Comparison of ENCODE assay signal across 31 cellular contexts in genomic region chr17:6674586-6674985, GRCh38. TPM values are rescaled to one million over a fixed set of nuclear protein-coding genes. Genes with fewer than 3 reads are reported as not detected.
DNase-seq lines count a peak whose midpoint lies in the region; ATAC-seq, FAIRE-seq and TF ChIP-seq lines count a peak whose summit lies in the region.
"Had no signal": no experiment of that assay in that cellular context is flagged by ENCODE, and none has a peak within 500 bp of the region (broad histone marks: within the 10 kb centered on the region; RNA-seq: fewer than 3 reads in every experiment).

No MANE protein-coding gene starts in this region.

- ATAC-seq in GM21390 (IDR thresholded peaks at IDR 0.05; ENCODE audit: unreplicated experiment): no peak
- ATAC-seq: GM12878 had no signal

- no peak overlapping the region for H3K4ac ChIP-seq in H1 (replicated peaks; ENCODE audit: insufficient read length, low read depth, low read length)

- H3K18ac ChIP-seq in H1 (ENCODE audit: extremely low read depth, low read length): no peak overlapping the region

- no peak overlapping the region for H3K23ac ChIP-seq in H1 (ENCODE audit: insufficient read length)

- no peaks in the 10 kb centered on the region; a peak in 1 of 7 replicates for H3K4me1 ChIP-seq in H1 (replicated peaks in 1 of 4; ENCODE audit: control insufficient read depth in 3 of 4, insufficient read depth in 4 of 4, low read length in 3 of 4)
- H3K4me1 ChIP-seq: BE2C had no signal

- no peaks in the 10 kb centered on the region for H3K23me2 ChIP-seq in H1 (ENCODE audit: low read depth, low read length)

- H3K9me3 ChIP-seq in H1 (ENCODE audit: insufficient read depth in 2 of 2, low read depth in 1 of 2, low read length in 1 of 2): no peaks in the 10 kb centered on the region
- H3K9me3 ChIP-seq: BE2C, BLaER1 had no signal

- H2AK5ac ChIP-seq in H1 (ENCODE audit: low read depth, low read length): no peak overlapping the region

- WGBS in H1 (ENCODE audit: extremely low coverage in 1 of 2, insufficient coverage in 1 of 2, insufficient read length in 1 of 2, insufficient replicate concordance in 2 of 2, low coverage in 1 of 2, low lambda C conversion rate in 2 of 2, missing lambda C conversion rate in 1 of 2), 2 experiments: 91% methylated on average over 13 of the region's 13 CpGs; no CpG with 5 or more reads in 1 of the 2 experiments

- H3K4me2 ChIP-seq in H1 (ENCODE audit: insufficient read depth in 1 of 2, low read depth in 2 of 2, low read length in 2 of 2): no peak overlapping the region

- no peak overlapping the region for H2BK120ac ChIP-seq in H1 (replicated peaks; ENCODE audit: low read depth, low read length)

- FAIRE-seq in H1 (lab: Jason Lieb, UNC): no peak
- FAIRE-seq: A204.1, GM12878, GM12892, GM18507, GM19239 had no signal

- H4K8ac ChIP-seq in H1 (ENCODE audit: extremely low read depth, insufficient read depth, low read length): peak overlapping the region; percentile 17; the same call in 1 of the 2 replicates

- peak; percentile 75 for DNase-seq in chondrocyte (ENCODE audit: low spot score)
- no peak for DNase-seq in H1 (ENCODE audit: low read depth in 1 of 2, low spot score in 2 of 2)
- DNase-seq in posterior vena cava (ENCODE audit: low spot score): peak; percentile 51
- DNase-seq in NAMALWA (ENCODE audit: low spot score): no peak
- DNase-seq: 8988T; ACHN; BE2C; C1 segment of cervical spinal cord; CD4-positive, alpha-beta memory T cell; CD4-positive, CD25-positive, alpha-beta regulatory T cell; CD8-positive, alpha-beta memory T cell; COR-L47; DMS 273 treated with DMSO at 0.1 percent for 48 hours; DMS153; DMS53; DMS79; DND-41; EL; GDM1 had no signal

- H2BK12ac ChIP-seq in H1 (ENCODE audit: low read depth, low read length): no peak overlapping the region

- CTCF ChIA-PET in H1 (lab: Charles Lee; ENCODE audit: partially characterized antibody): interaction anchor here (1.1 to 1.3 kb wide), 3 partner anchors 27 to 169 kb away, joined by 3 to 4 read pairs (median 4); no protein-coding TSS in a partner anchor

- no peaks in the 10 kb centered on the region for H4K20me1 ChIP-seq in H1 (replicated peaks in 1 of 2; ENCODE audit: control insufficient read depth in 1 of 2, insufficient read depth in 2 of 2, low read length in 2 of 2)

- no peaks in the 10 kb centered on the region for H3K79me2 ChIP-seq in H1 (ENCODE audit: control insufficient read depth in 1 of 2, insufficient read depth in 2 of 2, low read length in 2 of 2)

- H2BK20ac ChIP-seq in H1 (ENCODE audit: low read length): no peak overlapping the region

- no peak overlapping the region for H3K4me3 ChIP-seq in H1 (ENCODE audit: extremely low read depth in 1 of 4, insufficient read depth in 2 of 4, low read depth in 3 of 4, low read length in 4 of 4)
- H3K4me3 ChIP-seq: BLaER1, GM12878 had no signal

- no peak overlapping the region for H4K91ac ChIP-seq in H1 (replicated peaks; ENCODE audit: insufficient read length, low read length)

- H3K36me3 ChIP-seq in H1 (ENCODE audit: control insufficient read depth in 2 of 4, insufficient read depth in 4 of 4, low read length in 3 of 4): no peaks in the 10 kb centered on the region
- H3K36me3 ChIP-seq: BE2C, BLaER1 had no signal

- intact Hi-C loops in posterior vena cava (cut with DNase I): no loop called here

- no peak overlapping the region for H3K27ac ChIP-seq in H1 (ENCODE audit: low read depth, low read length)
- H3K27ac ChIP-seq: BLaER1 had no signal

- H3K79me1 ChIP-seq in H1 (ENCODE audit: low read depth, low read length): no peaks in the 10 kb centered on the region

- no peak overlapping the region for H2BK5ac ChIP-seq in H1 (ENCODE audit: low read depth, low read length)

- H3K27me3 ChIP-seq in H1 (replicated peaks in 1 of 4; ENCODE audit: control insufficient read depth in 3 of 4, extremely low read depth in 1 of 4, insufficient read depth in 3 of 4, low read length in 3 of 4): no peaks in the 10 kb centered on the region
- H3K27me3 ChIP-seq: BE2C had no signal

- no peak overlapping the region for H2BK15ac ChIP-seq in H1 (ENCODE audit: low read length)

- H4K5ac ChIP-seq in H1 (ENCODE audit: insufficient read length, low read depth, low read length): no peak overlapping the region

- no peaks in the 10 kb centered on the region for H3K9me3 Mint-ChIP-seq in chondrocyte (ENCODE audit: low read depth)
- H3K9me3 Mint-ChIP-seq: CD14-positive monocyte; CD4-positive, alpha-beta memory T cell; CD4-positive, CD25-positive, alpha-beta regulatory T cell; CD8-positive, alpha-beta memory T cell had no signal

- TF ChIP-seq EP300 in H1 (IDR thresholded peaks at IDR 0.05; ENCODE audit: borderline replicate concordance in 1 of 2, low read depth in 2 of 2, low read length in 2 of 2): no peak

- no peaks in the 10 kb centered on the region for H3K36me3 Mint-ChIP-seq in chondrocyte (ENCODE audit: low read depth)
- H3K36me3 Mint-ChIP-seq: CD14-positive monocyte; CD4-positive, alpha-beta memory T cell; CD4-positive, CD25-positive, alpha-beta regulatory T cell; CD8-positive, alpha-beta memory T cell had no signal

- no peak overlapping the region for H3K4me3 Mint-ChIP-seq in chondrocyte (ENCODE audit: unreplicated experiment)
- H3K4me3 Mint-ChIP-seq: CD14-positive monocyte; CD4-positive, CD25-positive, alpha-beta regulatory T cell; CD8-positive, alpha-beta memory T cell had no signal

- TF ChIP-seq POLR2A in H1 (IDR thresholded peaks at IDR 0.05; ENCODE audit: control extremely low read depth in 1 of 2, low read depth in 2 of 2, low read length in 2 of 2): no peak

- H3K9ac ChIP-seq in H1 (replicated peaks in 1 of 4; ENCODE audit: extremely low read depth in 1 of 4, low read depth in 3 of 4, low read length in 3 of 4): no peak overlapping the region
- H3K9ac ChIP-seq: BLaER1 had no signal

- no peak overlapping the region for H2AFZ ChIP-seq in H1 (ENCODE audit: low read length)

- no peak overlapping the region for H3K56ac ChIP-seq in H1 (replicated peaks; ENCODE audit: insufficient read length, low read depth, low read length)

- H3K4me1 Mint-ChIP-seq in chondrocyte (ENCODE audit: low read depth): peaks cover 2% of the 10 kb centered on the region

- POLR2A ChIA-PET in H1 (lab: Charles Lee; ENCODE audit: partially characterized antibody): no interaction called here

- H3K27ac Mint-ChIP-seq in chondrocyte (ENCODE audit: unreplicated experiment): no peak overlapping the region
- H3K27ac Mint-ChIP-seq: CD4-positive, alpha-beta memory T cell; CD4-positive, CD25-positive, alpha-beta regulatory T cell had no signal

- no peak overlapping the region for H3K14ac ChIP-seq in H1 (ENCODE audit: insufficient read length)

- TF ChIP-seq CTCF in chondrocyte (IDR thresholded peaks at IDR 0.05) (no peak), H1 (IDR thresholded peaks at IDR 0.05; ENCODE audit: control extremely low read depth in 1 of 3, insufficient read depth in 1 of 3, low read depth in 1 of 3, low read length in 3 of 3) (no peak)

- peaks cover 12% of the 10 kb centered on the region for H3K27me3 Mint-ChIP-seq in chondrocyte (ENCODE audit: low read depth)

- no peak for TF ChIP-seq RAD21 in H1 (IDR thresholded peaks at IDR 0.05 in 1 of 2, conservative IDR thresholded peaks at IDR 0.05 in 1 of 2; ENCODE audit: low read depth in 2 of 2, low read length in 2 of 2)

RNA-seq across cellular contexts. Expression of gene C17orf100, which starts 23.0 kb away (rescaled TPM):
- total RNA-seq in chondrocyte (2.0 to 3.0 TPM (median 2.9 TPM) in 3 replicates), posterior vena cava (1 to 10 TPM in 1 of 2 donors, under 1 TPM in 1; 0.81 to 1.2 TPM)
- total RNA-seq in H1 (2021; fragmentation: NEBNext Ultra II Directional; extraction: Animal tissue kit (Norgen Biotek cat#: 25700)): 1.6 and 2.8 TPM in 2 replicates
- 2.1 and 2.6 TPM in 2 replicates for polyA plus RNA-seq in H1 (2011; rRNA removed)
- 2.2 TPM for polyA plus RNA-seq in H1 (2011; cell fraction: cytosol; rRNA removed)
- 3.1 TPM for polyA plus RNA-seq in H1 (2011; cell fraction: nucleus; rRNA removed)
- 1.9 to 2.9 TPM (median 2.7 TPM) in 4 replicates for polyA plus RNA-seq in H1 (2012, experiment 1 of 2)
- 1.5 TPM for polyA plus RNA-seq in H1 (2012, experiment 2 of 2)
- polyA plus RNA-seq in H1 (2013, experiment 1 of 2): 2.5 TPM
- 2.7 TPM for polyA plus RNA-seq in H1 (2013, experiment 2 of 2)
- polyA minus RNA-seq in H1 (2011; rRNA and poly(A)+ RNA removed): 0.57 and 0.71 TPM in 2 replicates
- polyA minus RNA-seq in H1 (2011; cell fraction: cytosol; rRNA and poly(A)+ RNA removed): 3.0 TPM
- 4.0 TPM for polyA minus RNA-seq in H1 (2011; cell fraction: nucleus; rRNA and poly(A)+ RNA removed)

RNA-seq across cellular contexts. Expression of gene MED31, which starts 23.2 kb away (rescaled TPM):
- total RNA-seq in chondrocyte (12.9 to 24.2 TPM (median 14.5 TPM) in 3 replicates), posterior vena cava (10 to 100 TPM; 14.3 to 16.9 TPM)
- total RNA-seq in H1 (2021; fragmentation: NEBNext Ultra II Directional; extraction: Animal tissue kit (Norgen Biotek cat#: 25700)): 11.0 and 12.3 TPM in 2 replicates
- polyA plus RNA-seq in H1 (2011; rRNA removed): 2.4 and 4.6 TPM in 2 replicates
- 5.0 TPM for polyA plus RNA-seq in H1 (2011; cell fraction: cytosol; rRNA removed)
- 2.1 TPM for polyA plus RNA-seq in H1 (2011; cell fraction: nucleus; rRNA removed)
- 5.1 to 7.2 TPM (median 6.7 TPM) in 4 replicates for polyA plus RNA-seq in H1 (2012, experiment 1 of 2)
- polyA plus RNA-seq in H1 (2012, experiment 2 of 2): 11.5 TPM
- 24.1 TPM for polyA plus RNA-seq in H1 (2013, experiment 1 of 2)
- polyA plus RNA-seq in H1 (2013, experiment 2 of 2): 23.7 TPM
- polyA minus RNA-seq in H1 (2011; rRNA and poly(A)+ RNA removed): 2.8 and 3.9 TPM in 2 replicates
- 1.8 TPM for polyA minus RNA-seq in H1 (2011; cell fraction: cytosol; rRNA and poly(A)+ RNA removed)
- polyA minus RNA-seq in H1 (2011; cell fraction: nucleus; rRNA and poly(A)+ RNA removed): 9.7 TPM

RNA-seq across cellular contexts. Expression of gene TXNDC17, which starts 33.7 kb away (rescaled TPM):
- 71.5 to 76.2 TPM (median 76.1 TPM) in 3 replicates for total RNA-seq in chondrocyte
- total RNA-seq in H1 (2021; fragmentation: NEBNext Ultra II Directional; extraction: Animal tissue kit (Norgen Biotek cat#: 25700)): 182 and 192 TPM in 2 replicates
- 410 TPM in 2 replicates for polyA plus RNA-seq in H1 (2011; rRNA removed)
- 569 TPM for polyA plus RNA-seq in H1 (2011; cell fraction: cytosol; rRNA removed)
- 184 TPM for polyA plus RNA-seq in H1 (2011; cell fraction: nucleus; rRNA removed)
- 331 to 495 TPM (median 353 TPM) in 4 replicates for polyA plus RNA-seq in H1 (2012, experiment 1 of 2)
- 139 TPM for polyA plus RNA-seq in H1 (2012, experiment 2 of 2)
- 260 TPM for polyA plus RNA-seq in H1 (2013, experiment 1 of 2)
- 290 TPM for polyA plus RNA-seq in H1 (2013, experiment 2 of 2)
- polyA minus RNA-seq in H1 (2011; rRNA and poly(A)+ RNA removed): 44.9 and 53.2 TPM in 2 replicates
- 87.0 TPM for polyA minus RNA-seq in H1 (2011; cell fraction: cytosol; rRNA and poly(A)+ RNA removed)
- polyA minus RNA-seq in H1 (2011; cell fraction: nucleus; rRNA and poly(A)+ RNA removed): 34.3 TPM
- 10 to 100 TPM; 43.2 to 55.9 TPM for total RNA-seq in posterior vena cava

RNA-seq across cellular contexts. Expression of gene KIAA0753, which starts 34.1 kb away (rescaled TPM):
- 14.5 to 19.1 TPM (median 15.8 TPM) in 3 replicates for total RNA-seq in chondrocyte
- total RNA-seq in H1 (2021; fragmentation: NEBNext Ultra II Directional; extraction: Animal tissue kit (Norgen Biotek cat#: 25700)): 27.1 and 29.2 TPM in 2 replicates
- 4.2 and 5.0 TPM in 2 replicates for polyA plus RNA-seq in H1 (2011; rRNA removed)
- polyA plus RNA-seq in H1 (2011; cell fraction: cytosol; rRNA removed): 5.2 TPM
- polyA plus RNA-seq in H1 (2011; cell fraction: nucleus; rRNA removed): 9.0 TPM
- 13.1 to 22.2 TPM (median 14.8 TPM) in 4 replicates for polyA plus RNA-seq in H1 (2012, experiment 1 of 2)
- polyA plus RNA-seq in H1 (2012, experiment 2 of 2): 1.4 TPM
- 11.6 TPM for polyA plus RNA-seq in H1 (2013, experiment 1 of 2)
- polyA plus RNA-seq in H1 (2013, experiment 2 of 2): 14.2 TPM
- polyA minus RNA-seq in H1 (2011; rRNA and poly(A)+ RNA removed): 7.3 and 12.7 TPM in 2 replicates
- 10.1 TPM for polyA minus RNA-seq in H1 (2011; cell fraction: cytosol; rRNA and poly(A)+ RNA removed)
- 27.5 TPM for polyA minus RNA-seq in H1 (2011; cell fraction: nucleus; rRNA and poly(A)+ RNA removed)
- total RNA-seq in posterior vena cava: 10 to 100 TPM; 17.7 to 21.6 TPM

RNA-seq across cellular contexts. Expression of gene SLC13A5, which starts 38.6 kb away (rescaled TPM):
- 1.1 to 1.5 TPM in 2 of 3 replicates, not detected in the other for total RNA-seq in chondrocyte
- total RNA-seq in H1 (2021; fragmentation: NEBNext Ultra II Directional; extraction: Animal tissue kit (Norgen Biotek cat#: 25700)): 1.8 and 2.6 TPM in 2 replicates
- 2.1 and 3.5 TPM in 2 replicates for polyA plus RNA-seq in H1 (2011; rRNA removed)
- polyA plus RNA-seq in H1 (2011; cell fraction: cytosol; rRNA removed): 3.1 TPM
- 6.6 TPM for polyA plus RNA-seq in H1 (2011; cell fraction: nucleus; rRNA removed)
- polyA plus RNA-seq in H1 (2012, experiment 1 of 2): 1.2 to 2.7 TPM (median 2.5 TPM) in 4 replicates
- 1.6 TPM for polyA plus RNA-seq in H1 (2012, experiment 2 of 2)
- 3.1 TPM for polyA plus RNA-seq in H1 (2013, experiment 1 of 2)
- polyA plus RNA-seq in H1 (2013, experiment 2 of 2): 3.2 TPM
- polyA minus RNA-seq in H1 (2011; rRNA and poly(A)+ RNA removed): 6.9 and 9.0 TPM in 2 replicates
- polyA minus RNA-seq in H1 (2011; cell fraction: cytosol; rRNA and poly(A)+ RNA removed): 3.5 TPM
- 6.0 TPM for polyA minus RNA-seq in H1 (2011; cell fraction: nucleus; rRNA and poly(A)+ RNA removed)
- under 1 TPM in 1 of 2 donors, not detected in 1; 0.10 TPM for total RNA-seq in posterior vena cava
- total RNA-seq: A673; CD4-positive, alpha-beta memory T cell; CD4-positive, CD25-positive, alpha-beta regulatory T cell; CD8-positive, alpha-beta memory T cell; Daoy; G401 had no signal
- polyA plus RNA-seq: AG04450; CD14-positive monocyte; CD4-positive, alpha-beta memory T cell; CD4-positive, CD25-positive, alpha-beta regulatory T cell; CD8-positive, alpha-beta memory T cell; GM12878 had no signal

Comparison
In these comparisons a context has a peak if more than half of its experiments do, and no peak if none do; other contexts are left out.
1. DNase-seq: peak in chondrocyte (single experiment) and posterior vena cava (single experiment); none in H1 (0 of 2) and NAMALWA (single experiment).